In genomic region chr11:47400813-47401279, GRCh38 we compare ENCODE assay signal across 8 cellular contexts. TPM values are rescaled to one million over a fixed set of nuclear protein-coding genes. Genes with fewer than 3 reads are reported as not detected.
DNase-seq lines count a peak whose midpoint lies in the region; ATAC-seq and TF ChIP-seq lines count a peak whose summit lies in the region.

No MANE protein-coding gene starts in this region.

- TF ChIP-seq EP300 in sigmoid colon (IDR thresholded peaks at IDR 0.05) = no peak

- intact Hi-C loops in sigmoid colon (cut with DNase I) = no loop called here

- ATAC-seq in GM18517 (IDR thresholded peaks at IDR 0.05; ENCODE audit: unreplicated experiment) (peak; percentile 82), HG02571 (IDR thresholded peaks at IDR 0.05; ENCODE audit: unreplicated experiment) (peak; percentile 63), HG02981 (IDR thresholded peaks at IDR 0.05; ENCODE audit: unreplicated experiment) (no peak)

- H3K79me2 ChIP-seq in fibroblast of lung (ENCODE audit: control insufficient read depth, insufficient read depth, low read length) = no peaks in the 10 kb centered on the region

- H3K27ac ChIP-seq in fibroblast of lung (ENCODE audit: insufficient read depth, low read length) (no peak overlapping the region), sigmoid colon (peak overlapping the region; percentile 51 to 77 (median 76))
- H3K27ac ChIP-seq in effector memory CD4-positive, alpha-beta T cell (ENCODE audit: insufficient read depth, low read length, poor library complexity, severe bottlenecking) = no peak overlapping the region

- no peaks in the 10 kb centered on the region for H3K9me3 ChIP-seq in fibroblast of lung (ENCODE audit: control insufficient read depth, insufficient read depth, low read depth, low read length)
- H3K9me3 ChIP-seq in sigmoid colon = no peaks in the 10 kb centered on the region
- no peaks in the 10 kb centered on the region for H3K9me3 ChIP-seq in effector memory CD4-positive, alpha-beta T cell (ENCODE audit: control insufficient read depth, low read length)

- H3K4me2 ChIP-seq in fibroblast of lung (ENCODE audit: extremely low read depth, insufficient read depth, low read length) = peak overlapping the region; percentile 2

- TF ChIP-seq CTCF in fibroblast of lung (conservative IDR thresholded peaks at IDR 0.05 in 1 of 2, IDR thresholded peaks at IDR 0.05 in 1 of 2; ENCODE audit: low read depth in 1 of 2, low read length in 2 of 2) (no peak), sigmoid colon (IDR thresholded peaks at IDR 0.05) (no peak)

- no peaks in the 10 kb centered on the region for H4K20me1 ChIP-seq in fibroblast of lung (ENCODE audit: control insufficient read depth, extremely low read depth, insufficient read depth, low read length)

- H3K27me3 ChIP-seq in fibroblast of lung (ENCODE audit: control insufficient read depth, insufficient read depth, low read length) (no peaks in the 10 kb centered on the region), sigmoid colon (no peaks in the 10 kb centered on the region)
- H3K27me3 ChIP-seq in effector memory CD4-positive, alpha-beta T cell (replicated peaks; ENCODE audit: control insufficient read depth, insufficient read depth, low read length, poor library complexity, severe bottlenecking) = no peaks in the 10 kb centered on the region

- DNase-seq in OCI-M1 (lab: John Stamatoyannopoulos, UW) = peak; percentile 81
- no peak for DNase-seq in fibroblast of lung (ENCODE audit: low read depth in 2 of 2)
- no peak for DNase-seq in sigmoid colon
- no peak for DNase-seq in effector memory CD4-positive, alpha-beta T cell
- DNase-seq in NCI-H1930 (lab: John Stamatoyannopoulos, UW) = no peak

- WGBS in sigmoid colon, 2 donors = 40 to 42% methylated on average over 8 of the region's 8 CpGs

- no peak overlapping the region for H3K9ac ChIP-seq in fibroblast of lung (ENCODE audit: insufficient read depth, low read length)

- H3K36me3 ChIP-seq in fibroblast of lung (ENCODE audit: control insufficient read depth, insufficient read depth, low read length) (no peaks in the 10 kb centered on the region), sigmoid colon (no peaks in the 10 kb centered on the region)
- H3K36me3 ChIP-seq in effector memory CD4-positive, alpha-beta T cell (ENCODE audit: control insufficient read depth, insufficient read depth, low read length) = no peaks in the 10 kb centered on the region

- no peak overlapping the region for H2AFZ ChIP-seq in fibroblast of lung (ENCODE audit: low read length)

- TF ChIP-seq POLR2A in sigmoid colon (IDR thresholded peaks at IDR 0.05) = no peak

- H3K4me3 ChIP-seq in fibroblast of lung (replicated peaks in 1 of 4; ENCODE audit: control extremely low read depth in 1 of 4, insufficient read depth in 1 of 4, low read depth in 3 of 4, low read length in 4 of 4) = peak overlapping the region in 1 of 4 experiments; percentile 59
- peak overlapping the region; percentile 42 to 74 (median 54) for H3K4me3 ChIP-seq in sigmoid colon
- H3K4me3 ChIP-seq in effector memory CD4-positive, alpha-beta T cell (ENCODE audit: insufficient read depth, low read depth, low read length, poor library complexity, severe bottlenecking) = no peak overlapping the region

- H3K4me1 ChIP-seq in fibroblast of lung (ENCODE audit: control insufficient read depth, extremely low read depth, insufficient read depth, low read length) (peaks cover 3% of the 10 kb centered on the region), sigmoid colon (peaks cover 0 to 18% (median 15%) of the 10 kb centered on the region in 4 donors)
- H3K4me1 ChIP-seq in effector memory CD4-positive, alpha-beta T cell (ENCODE audit: control insufficient read depth, insufficient read depth, low read length, poor library complexity, severe bottlenecking) = peaks cover 20% of the 10 kb centered on the region

RNA-seq across cellular contexts. Expression of gene SLC39A13, which starts 7.5 kb away (rescaled TPM):
- total RNA-seq in fibroblast of lung (46.0 and 62.9 TPM in 2 replicates), sigmoid colon (10 to 100 TPM; 38.2 to 87.5 (median 54.0) TPM)
- polyA plus RNA-seq in fibroblast of lung (52.2 and 88.7 TPM in 2 replicates), sigmoid colon (10 to 100 TPM in 2 of 3 donors, 1 to 10 TPM in 1; 4.6 to 29.8 (median 13.2) TPM)
- polyA plus RNA-seq in fibroblast of lung (2012) = 84.9 and 110 TPM in 2 replicates
- polyA minus RNA-seq in fibroblast of lung (ENCODE audit: low replicate concordance) = 59.6 and 124 TPM in 2 replicates

RNA-seq across cellular contexts. Expression of gene SPI1, which starts 22.5 kb away (rescaled TPM):
- not detected in 2 replicates for total RNA-seq in fibroblast of lung
- not detected in 2 replicates for polyA plus RNA-seq in fibroblast of lung
- polyA plus RNA-seq in fibroblast of lung (2012) = not detected in 2 replicates
- not detected in 2 replicates for polyA minus RNA-seq in fibroblast of lung (ENCODE audit: low replicate concordance)
- 10 to 100 TPM; 10.5 to 19.7 (median 18.8) TPM for total RNA-seq in sigmoid colon
- 10 to 100 TPM; 21.6 to 29.8 (median 27.1) TPM for polyA plus RNA-seq in sigmoid colon

RNA-seq across cellular contexts. Expression of gene PSMC3, which starts 25.4 kb away (rescaled TPM):
- 107 and 155 TPM in 2 replicates for total RNA-seq in fibroblast of lung
- polyA plus RNA-seq in fibroblast of lung = 294 and 353 TPM in 2 replicates
- 291 and 347 TPM in 2 replicates for polyA plus RNA-seq in fibroblast of lung (2012)
- 87.6 and 137 TPM in 2 replicates for polyA minus RNA-seq in fibroblast of lung (ENCODE audit: low replicate concordance)
- 100 to 1,000 TPM; 104 to 202 (median 178) TPM for total RNA-seq in sigmoid colon
- polyA plus RNA-seq in sigmoid colon = 100 to 1,000 TPM; 117 to 151 (median 121) TPM

RNA-seq across cellular contexts. Expression of gene RAPSN, which starts 48.1 kb away (rescaled TPM):
- total RNA-seq in fibroblast of lung (under 0.01 and 0.17 TPM in 2 replicates), sigmoid colon (under 1 TPM in 3 of 4 donors, not detected in 1; 0.27 to 0.55 (median 0.36) TPM)
- polyA plus RNA-seq in fibroblast of lung (not detected in 2 replicates), sigmoid colon (under 1 TPM in 1 of 3 donors, not detected in 2; 0.61 TPM)
- 0.07 TPM in 1 of 2 replicates, not detected in the other for polyA plus RNA-seq in fibroblast of lung (2012)
- not detected in 2 replicates for polyA minus RNA-seq in fibroblast of lung (ENCODE audit: low replicate concordance)

RNA-seq across cellular contexts. Expression of gene MYBPC3, which starts 48.3 kb away (rescaled TPM):
- total RNA-seq in fibroblast of lung = not detected in 2 replicates
- polyA plus RNA-seq in fibroblast of lung = not detected in 2 replicates
- not detected in 2 replicates for polyA plus RNA-seq in fibroblast of lung (2012)
- not detected in 2 replicates for polyA minus RNA-seq in fibroblast of lung (ENCODE audit: low replicate concordance)
- total RNA-seq in sigmoid colon = not detected
- 1 to 10 TPM in 1 of 3 donors, under 1 TPM in 2; 0.29 to 1.4 (median 0.60) TPM for polyA plus RNA-seq in sigmoid colon

Comparison
In these comparisons a context has a peak if more than half of its experiments do, and no peak if none do; other contexts are left out.
1. H3K27ac ChIP-seq: peak in sigmoid colon (4 of 4); none in fibroblast of lung (single experiment) and effector memory CD4-positive, alpha-beta T cell (single experiment).
2. RNA of gene SPI1, which starts 22.5 kb away (total RNA-seq): 10.5 to 19.7 TPM in sigmoid colon; not detected in fibroblast of lung; every median in the first group is over 10 times any median in the second.